In the genomic region with DNA sequence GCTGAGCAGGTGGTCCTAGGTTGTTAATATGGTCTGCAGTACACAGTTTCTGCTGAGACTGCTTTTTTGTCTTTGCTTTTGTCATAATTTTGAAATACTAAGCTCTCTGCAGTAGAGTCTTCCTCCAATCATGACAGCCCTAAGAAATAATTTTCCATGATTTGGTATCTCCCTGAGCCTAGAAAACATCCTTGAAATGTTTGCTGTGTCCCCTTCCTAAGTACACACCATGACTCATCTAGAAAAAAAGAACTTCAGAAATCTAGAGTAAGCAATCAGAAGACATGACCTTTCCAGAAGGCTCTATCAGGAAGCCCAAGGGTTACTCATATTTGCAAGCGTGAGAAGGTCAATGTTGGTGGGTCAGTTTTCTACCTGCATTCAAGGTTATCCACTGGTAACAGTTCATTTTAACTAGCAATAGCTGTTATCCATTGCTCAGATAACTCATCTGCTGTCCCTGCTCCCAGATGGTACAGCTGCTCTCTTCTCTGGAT, we compare ENCODE assay signal across 1 cellular context.
TF ChIP-seq lines count a peak whose summit lies in the region.

No MANE protein-coding gene starts in this region.

TF ChIP-seq in HepG2, 621 proteins besides CTCF, POLR2A, EP300 and RAD21 (continued from another document and continues in another):
- TF ChIP-seq, protein P1, sequence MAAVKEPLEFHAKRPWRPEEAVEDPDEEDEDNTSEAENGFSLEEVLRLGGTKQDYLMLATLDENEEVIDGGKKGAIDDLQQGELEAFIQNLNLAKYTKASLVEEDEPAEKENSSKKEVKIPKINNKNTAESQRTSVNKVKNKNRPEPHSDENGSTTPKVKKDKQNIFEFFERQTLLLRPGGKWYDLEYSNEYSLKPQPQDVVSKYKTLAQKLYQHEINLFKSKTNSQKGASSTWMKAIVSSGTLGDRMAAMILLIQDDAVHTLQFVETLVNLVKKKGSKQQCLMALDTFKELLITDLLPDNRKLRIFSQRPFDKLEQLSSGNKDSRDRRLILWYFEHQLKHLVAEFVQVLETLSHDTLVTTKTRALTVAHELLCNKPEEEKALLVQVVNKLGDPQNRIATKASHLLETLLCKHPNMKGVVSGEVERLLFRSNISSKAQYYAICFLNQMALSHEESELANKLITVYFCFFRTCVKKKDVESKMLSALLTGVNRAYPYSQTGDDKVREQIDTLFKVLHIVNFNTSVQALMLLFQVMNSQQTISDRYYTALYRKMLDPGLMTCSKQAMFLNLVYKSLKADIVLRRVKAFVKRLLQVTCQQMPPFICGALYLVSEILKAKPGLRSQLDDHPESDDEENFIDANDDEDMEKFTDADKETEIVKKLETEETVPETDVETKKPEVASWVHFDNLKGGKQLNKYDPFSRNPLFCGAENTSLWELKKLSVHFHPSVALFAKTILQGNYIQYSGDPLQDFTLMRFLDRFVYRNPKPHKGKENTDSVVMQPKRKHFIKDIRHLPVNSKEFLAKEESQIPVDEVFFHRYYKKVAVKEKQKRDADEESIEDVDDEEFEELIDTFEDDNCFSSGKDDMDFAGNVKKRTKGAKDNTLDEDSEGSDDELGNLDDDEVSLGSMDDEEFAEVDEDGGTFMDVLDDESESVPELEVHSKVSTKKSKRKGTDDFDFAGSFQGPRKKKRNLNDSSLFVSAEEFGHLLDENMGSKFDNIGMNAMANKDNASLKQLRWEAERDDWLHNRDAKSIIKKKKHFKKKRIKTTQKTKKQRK (IDR thresholded peaks at IDR 0.05; ENCODE audit: low read length), result no peak
- TF ChIP-seq TRIM24 (CRISPR knock-in tag; IDR thresholded peaks at IDR 0.05) (no peak), THYN1 (CRISPR knock-in tag; IDR thresholded peaks at IDR 0.05; ENCODE audit: borderline replicate concordance, low read depth) (no peak), ISL2 (CRISPR knock-in tag; IDR thresholded peaks at IDR 0.05) (peak; percentile 61), PPARG (CRISPR knock-in tag; conservative IDR thresholded peaks at IDR 0.05) (peak; percentile 63), SMAD1 (CRISPR knock-in tag; IDR thresholded peaks at IDR 0.05; ENCODE audit: borderline replicate concordance, low read depth) (no peak), ZNF816 (CRISPR knock-in tag; IDR thresholded peaks at IDR 0.05; ENCODE audit: borderline replicate concordance) (no peak), PTBP1 (IDR thresholded peaks at IDR 0.05; ENCODE audit: low read depth, low read length, poor library complexity, severe bottlenecking) (no peak), ZNF431 (CRISPR knock-in tag; IDR thresholded peaks at IDR 0.05; ENCODE audit: borderline replicate concordance, low read depth) (no peak), SKI (IDR thresholded peaks at IDR 0.05; ENCODE audit: partially characterized antibody) (no peak), POLR2AphosphoS2 (IDR thresholded peaks at IDR 0.05; ENCODE audit: low read depth, low read length) (no peak), XBP1 (CRISPR knock-in tag; IDR thresholded peaks at IDR 0.05) (no peak), CEBPB (IDR thresholded peaks at IDR 0.05; ENCODE audit: borderline replicate concordance, low read depth, low read length) (no peak), CCDC6 (CRISPR knock-in tag; IDR thresholded peaks at IDR 0.05) (no peak), HES4 (CRISPR knock-in tag; IDR thresholded peaks at IDR 0.05; ENCODE audit: borderline replicate concordance) (no peak), FOXA3 (CRISPR knock-in tag; IDR thresholded peaks at IDR 0.05) (peak; percentile 84), ZNF382 (CRISPR knock-in tag; IDR thresholded peaks at IDR 0.05; ENCODE audit: borderline replicate concordance) (no peak), ARHGAP35 (CRISPR knock-in tag; IDR thresholded peaks at IDR 0.05; ENCODE audit: borderline replicate concordance) (no peak), ATRX (CRISPR knock-in tag; IDR thresholded peaks at IDR 0.05; ENCODE audit: borderline replicate concordance) (no peak), NCOA2 (CRISPR knock-in tag; IDR thresholded peaks at IDR 0.05) (peak; percentile 82), BRCA1 (CRISPR knock-in tag; IDR thresholded peaks at IDR 0.05) (no peak), ZNF598 (CRISPR knock-in tag; IDR thresholded peaks at IDR 0.05; ENCODE audit: borderline replicate concordance) (no peak), MED1 (CRISPR knock-in tag; IDR thresholded peaks at IDR 0.05) (0 out of 2 replicates have a peak, but pooled peaks have one; percentile 17), MEIS2 (CRISPR knock-in tag; IDR thresholded peaks at IDR 0.05) (no peak), ZNF747 (CRISPR knock-in tag; IDR thresholded peaks at IDR 0.05; ENCODE audit: borderline replicate concordance) (0 out of 2 replicates have a peak, but pooled peaks have one; percentile 34), ZNF17 (CRISPR knock-in tag; IDR thresholded peaks at IDR 0.05) (no peak), ZBTB3 (CRISPR knock-in tag; IDR thresholded peaks at IDR 0.05; ENCODE audit: borderline replicate concordance, low read depth) (no peak), DR1 (CRISPR knock-in tag; IDR thresholded peaks at IDR 0.05) (no peak), STAG1 (CRISPR knock-in tag; IDR thresholded peaks at IDR 0.05) (no peak), KAT7 (CRISPR knock-in tag; IDR thresholded peaks at IDR 0.05; ENCODE audit: borderline replicate concordance) (no peak), ZKSCAN5 (CRISPR knock-in tag; IDR thresholded peaks at IDR 0.05) (no peak), GLI4 (CRISPR knock-in tag; IDR thresholded peaks at IDR 0.05; ENCODE audit: borderline replicate concordance) (no peak), EZH2 (conservative IDR thresholded peaks at IDR 0.05; ENCODE audit: low read depth, low read length) (no peak), ZNF572 (CRISPR knock-in tag; IDR thresholded peaks at IDR 0.05) (no peak)
- TF ChIP-seq, protein P2, sequence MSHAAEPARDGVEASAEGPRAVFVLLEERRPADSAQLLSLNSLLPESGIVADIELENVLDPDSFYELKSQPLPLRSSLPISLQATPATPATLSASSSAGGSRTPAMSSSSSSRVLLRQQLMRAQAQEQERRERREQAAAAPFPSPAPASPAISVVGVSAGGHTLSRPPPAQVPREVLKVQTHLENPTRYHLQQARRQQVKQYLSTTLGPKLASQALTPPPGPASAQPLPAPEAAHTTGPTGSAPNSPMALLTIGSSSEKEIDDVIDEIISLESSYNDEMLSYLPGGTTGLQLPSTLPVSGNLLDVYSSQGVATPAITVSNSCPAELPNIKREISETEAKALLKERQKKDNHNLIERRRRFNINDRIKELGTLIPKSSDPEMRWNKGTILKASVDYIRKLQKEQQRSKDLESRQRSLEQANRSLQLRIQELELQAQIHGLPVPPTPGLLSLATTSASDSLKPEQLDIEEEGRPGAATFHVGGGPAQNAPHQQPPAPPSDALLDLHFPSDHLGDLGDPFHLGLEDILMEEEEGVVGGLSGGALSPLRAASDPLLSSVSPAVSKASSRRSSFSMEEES (CRISPR knock-in tag; IDR thresholded peaks at IDR 0.05), result no peak
- TF ChIP-seq, protein P3, sequence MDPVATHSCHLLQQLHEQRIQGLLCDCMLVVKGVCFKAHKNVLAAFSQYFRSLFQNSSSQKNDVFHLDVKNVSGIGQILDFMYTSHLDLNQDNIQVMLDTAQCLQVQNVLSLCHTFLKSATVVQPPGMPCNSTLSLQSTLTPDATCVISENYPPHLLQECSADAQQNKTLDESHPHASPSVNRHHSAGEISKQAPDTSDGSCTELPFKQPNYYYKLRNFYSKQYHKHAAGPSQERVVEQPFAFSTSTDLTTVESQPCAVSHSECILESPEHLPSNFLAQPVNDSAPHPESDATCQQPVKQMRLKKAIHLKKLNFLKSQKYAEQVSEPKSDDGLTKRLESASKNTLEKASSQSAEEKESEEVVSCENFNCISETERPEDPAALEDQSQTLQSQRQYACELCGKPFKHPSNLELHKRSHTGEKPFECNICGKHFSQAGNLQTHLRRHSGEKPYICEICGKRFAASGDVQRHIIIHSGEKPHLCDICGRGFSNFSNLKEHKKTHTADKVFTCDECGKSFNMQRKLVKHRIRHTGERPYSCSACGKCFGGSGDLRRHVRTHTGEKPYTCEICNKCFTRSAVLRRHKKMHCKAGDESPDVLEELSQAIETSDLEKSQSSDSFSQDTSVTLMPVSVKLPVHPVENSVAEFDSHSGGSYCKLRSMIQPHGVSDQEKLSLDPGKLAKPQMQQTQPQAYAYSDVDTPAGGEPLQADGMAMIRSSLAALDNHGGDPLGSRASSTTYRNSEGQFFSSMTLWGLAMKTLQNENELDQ (CRISPR knock-in tag; IDR thresholded peaks at IDR 0.05; ENCODE audit: borderline replicate concordance), result no peak
- TF ChIP-seq, protein P4, sequence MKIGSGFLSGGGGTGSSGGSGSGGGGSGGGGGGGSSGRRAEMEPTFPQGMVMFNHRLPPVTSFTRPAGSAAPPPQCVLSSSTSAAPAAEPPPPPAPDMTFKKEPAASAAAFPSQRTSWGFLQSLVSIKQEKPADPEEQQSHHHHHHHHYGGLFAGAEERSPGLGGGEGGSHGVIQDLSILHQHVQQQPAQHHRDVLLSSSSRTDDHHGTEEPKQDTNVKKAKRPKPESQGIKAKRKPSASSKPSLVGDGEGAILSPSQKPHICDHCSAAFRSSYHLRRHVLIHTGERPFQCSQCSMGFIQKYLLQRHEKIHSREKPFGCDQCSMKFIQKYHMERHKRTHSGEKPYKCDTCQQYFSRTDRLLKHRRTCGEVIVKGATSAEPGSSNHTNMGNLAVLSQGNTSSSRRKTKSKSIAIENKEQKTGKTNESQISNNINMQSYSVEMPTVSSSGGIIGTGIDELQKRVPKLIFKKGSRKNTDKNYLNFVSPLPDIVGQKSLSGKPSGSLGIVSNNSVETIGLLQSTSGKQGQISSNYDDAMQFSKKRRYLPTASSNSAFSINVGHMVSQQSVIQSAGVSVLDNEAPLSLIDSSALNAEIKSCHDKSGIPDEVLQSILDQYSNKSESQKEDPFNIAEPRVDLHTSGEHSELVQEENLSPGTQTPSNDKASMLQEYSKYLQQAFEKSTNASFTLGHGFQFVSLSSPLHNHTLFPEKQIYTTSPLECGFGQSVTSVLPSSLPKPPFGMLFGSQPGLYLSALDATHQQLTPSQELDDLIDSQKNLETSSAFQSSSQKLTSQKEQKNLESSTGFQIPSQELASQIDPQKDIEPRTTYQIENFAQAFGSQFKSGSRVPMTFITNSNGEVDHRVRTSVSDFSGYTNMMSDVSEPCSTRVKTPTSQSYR (CRISPR knock-in tag; IDR thresholded peaks at IDR 0.05; ENCODE audit: borderline replicate concordance), result no peak
- TF ChIP-seq, protein P5, sequence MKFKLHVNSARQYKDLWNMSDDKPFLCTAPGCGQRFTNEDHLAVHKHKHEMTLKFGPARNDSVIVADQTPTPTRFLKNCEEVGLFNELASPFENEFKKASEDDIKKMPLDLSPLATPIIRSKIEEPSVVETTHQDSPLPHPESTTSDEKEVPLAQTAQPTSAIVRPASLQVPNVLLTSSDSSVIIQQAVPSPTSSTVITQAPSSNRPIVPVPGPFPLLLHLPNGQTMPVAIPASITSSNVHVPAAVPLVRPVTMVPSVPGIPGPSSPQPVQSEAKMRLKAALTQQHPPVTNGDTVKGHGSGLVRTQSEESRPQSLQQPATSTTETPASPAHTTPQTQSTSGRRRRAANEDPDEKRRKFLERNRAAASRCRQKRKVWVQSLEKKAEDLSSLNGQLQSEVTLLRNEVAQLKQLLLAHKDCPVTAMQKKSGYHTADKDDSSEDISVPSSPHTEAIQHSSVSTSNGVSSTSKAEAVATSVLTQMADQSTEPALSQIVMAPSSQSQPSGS (CRISPR knock-in tag; IDR thresholded peaks at IDR 0.05), result no peak
- TF ChIP-seq, protein P6, sequence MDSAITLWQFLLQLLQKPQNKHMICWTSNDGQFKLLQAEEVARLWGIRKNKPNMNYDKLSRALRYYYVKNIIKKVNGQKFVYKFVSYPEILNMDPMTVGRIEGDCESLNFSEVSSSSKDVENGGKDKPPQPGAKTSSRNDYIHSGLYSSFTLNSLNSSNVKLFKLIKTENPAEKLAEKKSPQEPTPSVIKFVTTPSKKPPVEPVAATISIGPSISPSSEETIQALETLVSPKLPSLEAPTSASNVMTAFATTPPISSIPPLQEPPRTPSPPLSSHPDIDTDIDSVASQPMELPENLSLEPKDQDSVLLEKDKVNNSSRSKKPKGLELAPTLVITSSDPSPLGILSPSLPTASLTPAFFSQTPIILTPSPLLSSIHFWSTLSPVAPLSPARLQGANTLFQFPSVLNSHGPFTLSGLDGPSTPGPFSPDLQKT (CRISPR knock-in tag; IDR thresholded peaks at IDR 0.05; ENCODE audit: borderline replicate concordance), result no peak
- TF ChIP-seq, protein P7, sequence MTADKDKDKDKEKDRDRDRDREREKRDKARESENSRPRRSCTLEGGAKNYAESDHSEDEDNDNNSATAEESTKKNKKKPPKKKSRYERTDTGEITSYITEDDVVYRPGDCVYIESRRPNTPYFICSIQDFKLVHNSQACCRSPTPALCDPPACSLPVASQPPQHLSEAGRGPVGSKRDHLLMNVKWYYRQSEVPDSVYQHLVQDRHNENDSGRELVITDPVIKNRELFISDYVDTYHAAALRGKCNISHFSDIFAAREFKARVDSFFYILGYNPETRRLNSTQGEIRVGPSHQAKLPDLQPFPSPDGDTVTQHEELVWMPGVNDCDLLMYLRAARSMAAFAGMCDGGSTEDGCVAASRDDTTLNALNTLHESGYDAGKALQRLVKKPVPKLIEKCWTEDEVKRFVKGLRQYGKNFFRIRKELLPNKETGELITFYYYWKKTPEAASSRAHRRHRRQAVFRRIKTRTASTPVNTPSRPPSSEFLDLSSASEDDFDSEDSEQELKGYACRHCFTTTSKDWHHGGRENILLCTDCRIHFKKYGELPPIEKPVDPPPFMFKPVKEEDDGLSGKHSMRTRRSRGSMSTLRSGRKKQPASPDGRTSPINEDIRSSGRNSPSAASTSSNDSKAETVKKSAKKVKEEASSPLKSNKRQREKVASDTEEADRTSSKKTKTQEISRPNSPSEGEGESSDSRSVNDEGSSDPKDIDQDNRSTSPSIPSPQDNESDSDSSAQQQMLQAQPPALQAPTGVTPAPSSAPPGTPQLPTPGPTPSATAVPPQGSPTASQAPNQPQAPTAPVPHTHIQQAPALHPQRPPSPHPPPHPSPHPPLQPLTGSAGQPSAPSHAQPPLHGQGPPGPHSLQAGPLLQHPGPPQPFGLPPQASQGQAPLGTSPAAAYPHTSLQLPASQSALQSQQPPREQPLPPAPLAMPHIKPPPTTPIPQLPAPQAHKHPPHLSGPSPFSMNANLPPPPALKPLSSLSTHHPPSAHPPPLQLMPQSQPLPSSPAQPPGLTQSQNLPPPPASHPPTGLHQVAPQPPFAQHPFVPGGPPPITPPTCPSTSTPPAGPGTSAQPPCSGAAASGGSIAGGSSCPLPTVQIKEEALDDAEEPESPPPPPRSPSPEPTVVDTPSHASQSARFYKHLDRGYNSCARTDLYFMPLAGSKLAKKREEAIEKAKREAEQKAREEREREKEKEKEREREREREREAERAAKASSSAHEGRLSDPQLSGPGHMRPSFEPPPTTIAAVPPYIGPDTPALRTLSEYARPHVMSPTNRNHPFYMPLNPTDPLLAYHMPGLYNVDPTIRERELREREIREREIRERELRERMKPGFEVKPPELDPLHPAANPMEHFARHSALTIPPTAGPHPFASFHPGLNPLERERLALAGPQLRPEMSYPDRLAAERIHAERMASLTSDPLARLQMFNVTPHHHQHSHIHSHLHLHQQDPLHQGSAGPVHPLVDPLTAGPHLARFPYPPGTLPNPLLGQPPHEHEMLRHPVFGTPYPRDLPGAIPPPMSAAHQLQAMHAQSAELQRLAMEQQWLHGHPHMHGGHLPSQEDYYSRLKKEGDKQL (CRISPR knock-in tag; IDR thresholded peaks at IDR 0.05; ENCODE audit: low read depth), result no peak
- TF ChIP-seq, protein P8, sequence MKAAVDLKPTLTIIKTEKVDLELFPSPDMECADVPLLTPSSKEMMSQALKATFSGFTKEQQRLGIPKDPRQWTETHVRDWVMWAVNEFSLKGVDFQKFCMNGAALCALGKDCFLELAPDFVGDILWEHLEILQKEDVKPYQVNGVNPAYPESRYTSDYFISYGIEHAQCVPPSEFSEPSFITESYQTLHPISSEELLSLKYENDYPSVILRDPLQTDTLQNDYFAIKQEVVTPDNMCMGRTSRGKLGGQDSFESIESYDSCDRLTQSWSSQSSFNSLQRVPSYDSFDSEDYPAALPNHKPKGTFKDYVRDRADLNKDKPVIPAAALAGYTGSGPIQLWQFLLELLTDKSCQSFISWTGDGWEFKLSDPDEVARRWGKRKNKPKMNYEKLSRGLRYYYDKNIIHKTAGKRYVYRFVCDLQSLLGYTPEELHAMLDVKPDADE (CRISPR knock-in tag; IDR thresholded peaks at IDR 0.05), result no peak
